ENCODE assay signal across 1 cellular context in the genomic region with DNA sequence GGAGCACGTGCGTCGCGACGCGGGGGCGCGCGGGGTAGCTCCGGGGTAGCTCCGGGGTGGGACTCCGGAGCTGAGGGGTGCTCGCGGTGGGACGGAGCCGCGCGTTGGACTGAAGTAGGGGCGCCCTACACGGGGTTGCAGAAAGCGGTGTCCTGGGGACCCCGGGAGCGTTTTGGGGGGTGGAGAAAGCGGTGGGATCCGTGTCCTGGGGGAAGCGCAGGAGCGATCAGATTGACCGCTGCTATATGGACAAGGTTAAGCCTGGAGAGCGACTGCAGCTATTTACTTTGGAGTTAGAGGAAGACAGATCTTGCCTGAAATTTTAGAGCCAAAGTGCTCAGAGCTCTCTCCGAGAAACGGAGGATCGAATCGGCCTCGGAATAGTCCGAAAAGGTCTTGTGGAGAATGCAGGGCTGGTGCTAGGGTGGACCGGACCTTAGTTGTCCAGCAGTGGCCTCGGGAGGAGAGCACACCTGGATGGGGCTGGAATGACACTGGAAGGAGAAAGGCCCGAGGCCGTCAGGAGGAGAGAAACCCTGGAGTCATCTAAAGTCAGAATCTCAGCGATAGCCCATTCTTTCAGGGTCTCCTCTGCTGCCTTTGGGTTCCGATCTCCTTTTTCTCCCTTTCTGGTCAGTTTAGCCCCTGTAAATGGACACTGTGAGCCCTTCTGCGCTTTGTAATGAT.
TF ChIP-seq lines count a peak whose summit lies in the region.

No MANE protein-coding gene starts in this region.

TF ChIP-seq in GM12878, 131 proteins besides CTCF, POLR2A, EP300 and RAD21 (continued from another document):
- TF ChIP-seq CEBPB (IDR thresholded peaks at IDR 0.05; ENCODE audit: borderline replicate concordance in 1 of 2, low read depth in 2 of 2, low read length in 2 of 2) (no peak), CREM (IDR thresholded peaks at IDR 0.05; ENCODE audit: low read depth) (no peak)
- TF ChIP-seq, protein P1, sequence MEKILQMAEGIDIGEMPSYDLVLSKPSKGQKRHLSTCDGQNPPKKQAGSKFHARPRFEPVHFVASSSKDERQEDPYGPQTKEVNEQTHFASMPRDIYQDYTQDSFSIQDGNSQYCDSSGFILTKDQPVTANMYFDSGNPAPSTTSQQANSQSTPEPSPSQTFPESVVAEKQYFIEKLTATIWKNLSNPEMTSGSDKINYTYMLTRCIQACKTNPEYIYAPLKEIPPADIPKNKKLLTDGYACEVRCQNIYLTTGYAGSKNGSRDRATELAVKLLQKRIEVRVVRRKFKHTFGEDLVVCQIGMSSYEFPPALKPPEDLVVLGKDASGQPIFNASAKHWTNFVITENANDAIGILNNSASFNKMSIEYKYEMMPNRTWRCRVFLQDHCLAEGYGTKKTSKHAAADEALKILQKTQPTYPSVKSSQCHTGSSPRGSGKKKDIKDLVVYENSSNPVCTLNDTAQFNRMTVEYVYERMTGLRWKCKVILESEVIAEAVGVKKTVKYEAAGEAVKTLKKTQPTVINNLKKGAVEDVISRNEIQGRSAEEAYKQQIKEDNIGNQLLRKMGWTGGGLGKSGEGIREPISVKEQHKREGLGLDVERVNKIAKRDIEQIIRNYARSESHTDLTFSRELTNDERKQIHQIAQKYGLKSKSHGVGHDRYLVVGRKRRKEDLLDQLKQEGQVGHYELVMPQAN (conservative IDR thresholded peaks at IDR 0.05) = peak; percentile 40
